1 cellular context compared by ENCODE assay signal in genomic region chr17:81128774-81129173, GRCh38.
TF ChIP-seq lines count a peak whose summit lies in the region.

No MANE protein-coding gene starts in this region.

TF ChIP-seq in K562, 482 proteins besides CTCF, POLR2A, EP300 and RAD21:
- TF ChIP-seq HNRNPL (IDR thresholded peaks at IDR 0.05; ENCODE audit: low read depth, low read length), result peak; percentile 46; the same call in 1 of the 2 replicates
- TF ChIP-seq ZNF76 (CRISPR knock-in tag; IDR thresholded peaks at IDR 0.05; ENCODE audit: borderline replicate concordance), result no peak
